16 cellular contexts compared by ENCODE assay signal in the genomic region with DNA sequence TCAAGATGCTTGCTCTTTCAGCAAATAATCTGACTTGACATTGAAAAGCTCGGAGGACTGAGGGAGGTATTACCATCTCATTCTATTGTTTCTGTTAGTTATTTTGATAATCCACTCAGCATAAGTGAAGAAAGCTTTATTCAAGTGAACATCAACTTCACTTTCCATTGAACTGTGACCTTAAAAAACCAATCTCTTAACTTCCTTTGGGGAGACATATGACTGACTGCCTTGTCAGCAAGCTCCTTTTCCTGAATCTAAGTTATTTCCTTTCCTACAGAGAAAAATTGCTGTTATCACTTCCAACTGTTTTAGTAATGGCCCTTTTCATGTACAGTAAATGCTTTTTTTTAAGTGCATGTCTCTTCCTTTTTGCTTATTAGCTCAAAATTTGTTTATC.
DNase-seq lines count a peak whose midpoint lies in the region; ATAC-seq and TF ChIP-seq lines count a peak whose summit lies in the region.
"Had no signal": no experiment of that assay in that cellular context is flagged by ENCODE, and none has a peak within 500 bp of the region (broad histone marks: within the 10 kb centered on the region; RNA-seq: fewer than 3 reads in every experiment).

No MANE protein-coding gene starts in this region.

- H3K4me1 ChIP-seq in upper lobe of right lung: no peaks in the 10 kb centered on the region
- H3K4me1 ChIP-seq in esophagus muscularis mucosa: peaks cover 0 to 6% (median 5%) of the 10 kb centered on the region in 4 donors

- no peaks in the 10 kb centered on the region for H3K36me3 ChIP-seq in upper lobe of right lung
- H3K36me3 ChIP-seq in esophagus muscularis mucosa: no peaks in the 10 kb centered on the region

- H3K9me3 ChIP-seq in upper lobe of right lung (no peaks in the 10 kb centered on the region), esophagus muscularis mucosa (no peaks in the 10 kb centered on the region)
- H3K9me3 ChIP-seq: Caco-2 had no signal

- 87% methylated on average over 1 of the region's 1 CpG for WGBS in esophagus muscularis mucosa

- TF ChIP-seq CTCF in choroid plexus epithelial cell (conservative IDR thresholded peaks at IDR 0.05; ENCODE audit: low read depth, low read length): no peak
- TF ChIP-seq CTCF in upper lobe of right lung (IDR thresholded peaks at IDR 0.05): no peak
- no peak for TF ChIP-seq CTCF in esophagus muscularis mucosa (IDR thresholded peaks at IDR 0.05)

- intact Hi-C loops in Right ventricle myocardium superior (cut with DNase I) (loop anchor here (10.0 kb wide), 1 partner anchor 118 kb away; a partner anchor contains a TSS), Right ventricle myocardium inferior (cut with DNase I) (no loop called here), upper lobe of right lung (cut with DNase I) (no loop called here), esophagus muscularis mucosa (cut with DNase I) (no loop called here)

- DNase-seq in Right ventricle myocardium superior: no peak
- DNase-seq in Right ventricle myocardium inferior (ENCODE audit: missing footprints): no peak
- DNase-seq in choroid plexus epithelial cell (ENCODE audit: low read depth): peak; percentile 28
- DNase-seq in lung microvascular endothelial cell (ENCODE audit: low read depth in 2 of 2): peak; percentile 43 to 84
- no peak for DNase-seq in upper lobe of right lung
- no peak for DNase-seq in erythroblast (lab: John Stamatoyannopoulos, UW)
- DNase-seq in esophagus muscularis mucosa (ENCODE audit: extremely low spot score): no peak
- DNase-seq: 8988T, Caco-2, DMS153, GDM1, KBM-7, NCI-H1105, NCI-H2081 had no signal

- TF ChIP-seq POLR2A in erythroblast (IDR thresholded peaks at IDR 0.05; ENCODE audit: low read length): no peak
- no peak for TF ChIP-seq POLR2A in esophagus muscularis mucosa (IDR thresholded peaks at IDR 0.05; ENCODE audit: low read depth)

- no peak overlapping the region for H3K4me3 ChIP-seq in choroid plexus epithelial cell (ENCODE audit: low read depth, low read length)
- no peak overlapping the region for H3K4me3 ChIP-seq in upper lobe of right lung
- H3K4me3 ChIP-seq in esophagus muscularis mucosa: no peak overlapping the region

- TF ChIP-seq EP300 in esophagus muscularis mucosa (IDR thresholded peaks at IDR 0.05): no peak

- H3K27ac ChIP-seq in upper lobe of right lung (peak overlapping the region; percentile 37), esophagus muscularis mucosa (replicated peaks in 1 of 4) (no peak overlapping the region)

- no peaks in the 10 kb centered on the region for H3K27me3 ChIP-seq in upper lobe of right lung
- no peaks in the 10 kb centered on the region for H3K27me3 ChIP-seq in esophagus muscularis mucosa

- ATAC-seq in Right ventricle myocardium superior (ENCODE audit: poor library complexity): peak; percentile 41
- ATAC-seq in Right ventricle myocardium inferior: no peak
- ATAC-seq in upper lobe of right lung: peak; percentile 23
- ATAC-seq in HG03280 (IDR thresholded peaks at IDR 0.05; ENCODE audit: unreplicated experiment): no peak
- ATAC-seq: Panc1 had no signal

Comparison
In these comparisons a context has a peak if more than half of its experiments do, and no peak if none do; other contexts are left out.
1. ATAC-seq: peak in Right ventricle myocardium superior (single experiment) and upper lobe of right lung (single experiment); none in Right ventricle myocardium inferior (single experiment) and HG03280 (single experiment).
2. DNase-seq: peak in choroid plexus epithelial cell (single experiment) and lung microvascular endothelial cell (2 of 2); none in Right ventricle myocardium superior (single experiment), Right ventricle myocardium inferior (single experiment), upper lobe of right lung (single experiment), erythroblast (0 of 2) and esophagus muscularis mucosa (single experiment).